Comparison of ENCODE assay signal across 28 cellular contexts in the genomic region with DNA sequence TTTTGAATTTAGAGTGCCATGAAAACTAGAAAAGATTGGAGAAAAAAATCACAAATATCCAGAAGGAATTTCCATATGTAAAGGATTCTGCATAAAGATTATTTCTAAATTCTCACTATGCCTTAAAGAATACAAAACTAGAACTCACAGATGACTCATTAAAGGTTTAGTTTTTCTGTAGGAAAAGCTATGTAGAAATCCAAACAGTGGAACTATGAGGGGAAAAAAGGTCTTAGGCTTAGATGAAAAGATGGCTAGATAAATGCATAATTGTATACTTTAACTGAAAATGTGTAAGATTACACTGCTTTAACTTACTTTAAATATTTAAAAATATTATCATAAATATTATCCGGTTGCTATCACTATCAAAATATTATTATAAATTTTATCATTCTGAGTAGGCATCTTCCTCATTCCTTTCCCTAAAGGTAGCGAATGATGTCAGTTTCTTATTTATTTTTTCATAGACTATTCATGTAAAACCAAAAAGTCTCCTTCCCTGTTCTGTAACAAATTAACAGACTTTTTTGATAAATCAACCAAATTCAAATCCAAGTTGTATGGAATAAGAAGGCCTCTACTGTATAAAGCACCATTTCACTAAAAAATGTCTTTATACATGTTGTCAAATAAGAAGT.
"Had no signal": no experiment of that assay in that cellular context is flagged by ENCODE, and none has a peak within 500 bp of the region (broad histone marks: within the 10 kb centered on the region; RNA-seq: fewer than 3 reads in every experiment).

No MANE protein-coding gene starts in this region.

- H3K4me3 ChIP-seq: gastrocnemius medialis, lung, sigmoid colon, testis, uterus had no signal

- H3K4me3 Mint-ChIP-seq: activated CD8-positive, alpha-beta T cell treated with anti-CD3 and anti-CD28 coated beads, Interleukin-2, amount 10 ng/mL, durations not matched to agents 7 days and 5 days; activated naive CD4-positive, alpha-beta T cell treated with anti-CD3 and anti-CD28 coated beads, Interleukin-2, amount 50 U/mL, for 24 hours; naive thymus-derived CD4-positive, alpha-beta T cell; neural crest cell; stimulated activated naive B cell treated with anti-CD40 and anti-IgM and Interleukin-4, amounts not matched to agents 10 μg/mL and 1 μg/mL and 100 μg/mL, for 72 hours; T-cell; T-helper 2 cell treated with Interferon-gamma antibody and Interleukin-4, amounts not matched to agents 5 μg/mL and 100 μg/mL, for 36 hours had no signal

- H3K4me1 ChIP-seq: gastrocnemius medialis, sigmoid colon, testis, uterus had no signal

- H3K27ac ChIP-seq: gastrocnemius medialis, sigmoid colon, testis, uterus, WERI-Rb-1 had no signal

- H3K9me3 ChIP-seq: gastrocnemius medialis, testis had no signal

- H3K27ac Mint-ChIP-seq: activated CD8-positive, alpha-beta T cell treated with anti-CD3 and anti-CD28 coated beads, Interleukin-2, amount 10 ng/mL, durations not matched to agents 7 days and 5 days; activated naive CD4-positive, alpha-beta T cell treated with anti-CD3 and anti-CD28 coated beads, Interleukin-2, amount 50 U/mL, for 24 hours; naive thymus-derived CD4-positive, alpha-beta T cell; stimulated activated naive B cell treated with anti-CD40 and anti-IgM and Interleukin-4, amounts not matched to agents 10 μg/mL and 1 μg/mL and 100 μg/mL, for 72 hours; T-cell; T-helper 2 cell treated with Interferon-gamma antibody and Interleukin-4, amounts not matched to agents 5 μg/mL and 100 μg/mL, for 36 hours had no signal

- H3K27me3 ChIP-seq: gastrocnemius medialis, sigmoid colon, testis, uterus had no signal

- H3K4me1 Mint-ChIP-seq: neural crest cell; stimulated activated naive B cell treated with anti-CD40 and anti-IgM and Interleukin-4, amounts not matched to agents 10 μg/mL and 1 μg/mL and 100 μg/mL, for 72 hours had no signal

- H3K36me3 ChIP-seq: gastrocnemius medialis, sigmoid colon, uterus, WERI-Rb-1 had no signal

- H3K36me3 Mint-ChIP-seq: stimulated activated naive B cell treated with anti-CD40 and anti-IgM and Interleukin-4, amounts not matched to agents 10 μg/mL and 1 μg/mL and 100 μg/mL, for 72 hours; T-cell had no signal

- DNase-seq: activated CD4-positive, alpha-beta T cell treated with anti-CD3 and anti-CD28 coated beads for 1 hour; activated CD4-positive, alpha-beta T cell treated with anti-CD3 and anti-CD28 coated beads, Interleukin-2, amount 50 U/mL, for 1 hour; activated CD8-positive, alpha-beta T cell treated with anti-CD3 and anti-CD28 coated beads, Interleukin-2, amount 10 ng/mL, durations not matched to agents 7 days and 5 days; activated gamma-delta T cell treated with Interleukin-2 at 50 U/mL for 16 hours; activated T-cell treated with anti-CD3 and anti-CD28 coated beads, Interleukin-2, amount 50 U/mL, for 1 hour; aorta; cerebellar nuclear complex; erythroblast; gastrocnemius medialis; head of caudate nucleus; hypothalamus; islet precursor cell; naive thymus-derived CD4-positive, alpha-beta T cell; occipital lobe; sigmoid colon; stimulated activated CD4-positive, alpha-beta T cell treated with anti-CD3 and anti-CD28 coated beads, Interleukin-2, amount 100 ng/mL, for 48 hours; stimulated activated CD8-positive, alpha-beta memory T cell treated with anti-CD3 and anti-CD28 coated beads, Interleukin-4, amount 100 ng/mL, for 48 hours; stimulated activated naive B cell treated with anti-CD40 and anti-IgM and Interleukin-4, amounts not matched to agents 10 μg/mL and 1 μg/mL and 100 μg/mL, for 72 hours; T-cell; testis; trophoblast cell; uterus; WERI-Rb-1 had no signal

- ATAC-seq: activated CD8-positive, alpha-beta T cell treated with anti-CD3 and anti-CD28 coated beads, Interleukin-2, amount 10 ng/mL, durations not matched to agents 7 days and 5 days; gastrocnemius medialis; left lobe of liver; naive thymus-derived CD4-positive, alpha-beta T cell; stimulated activated naive B cell treated with anti-CD40 and anti-IgM and Interleukin-4, amounts not matched to agents 10 μg/mL and 1 μg/mL and 100 μg/mL, for 72 hours; T-cell had no signal
